7 cellular contexts compared by ENCODE assay signal in the genomic region with DNA sequence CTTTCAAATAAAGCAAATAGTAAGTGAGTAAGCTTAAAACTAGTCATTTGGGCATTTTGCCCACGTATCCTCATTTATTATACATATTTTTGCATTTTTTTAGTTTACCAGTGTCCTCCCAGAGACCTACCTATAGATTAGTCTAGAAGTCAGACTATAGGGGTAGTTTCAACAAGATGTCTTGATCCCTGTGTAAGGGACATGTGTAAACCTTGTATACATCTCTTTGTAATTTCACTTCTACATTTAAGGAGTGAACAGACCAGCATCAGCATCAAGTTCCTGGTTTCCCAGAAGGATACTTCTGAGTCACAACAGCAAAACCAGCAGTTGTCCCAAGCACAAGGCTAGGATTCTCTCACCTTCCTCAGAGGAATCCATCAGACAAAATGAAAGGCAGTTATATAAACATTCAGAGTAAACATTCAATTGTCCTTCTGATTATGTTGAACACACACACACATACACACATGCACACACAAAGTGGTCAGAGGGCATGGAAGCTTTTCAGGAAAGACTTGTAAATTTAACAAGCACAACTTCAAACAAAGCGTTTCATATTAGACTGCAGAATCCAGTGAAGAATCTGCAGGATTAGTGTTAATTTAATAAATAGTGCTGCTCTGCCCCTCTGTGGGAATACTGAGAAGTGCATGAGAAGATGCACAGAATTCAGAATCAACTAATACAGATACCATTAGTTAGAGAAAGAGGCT.
DNase-seq lines count a peak whose midpoint lies in the region; ATAC-seq and TF ChIP-seq lines count a peak whose summit lies in the region.

No MANE protein-coding gene starts in this region.

- ATAC-seq in GM19035 (IDR thresholded peaks at IDR 0.05; ENCODE audit: unreplicated experiment) (peak; percentile 84), HG03097 (IDR thresholded peaks at IDR 0.05; ENCODE audit: low FRiP score, unreplicated experiment) (peak; percentile 87)

- in situ Hi-C loops in astrocyte of the spinal cord (cut with HindIII; ENCODE audit: low sequenced_read_pairs) = no loop called here

- H3K4me3 ChIP-seq in astrocyte of the spinal cord (ENCODE audit: low read depth, low read length) = no peak overlapping the region

- peak; percentile 68 for DNase-seq in DMS53 treated with DMSO at 0.1 percent for 48 hours (lab: John Stamatoyannopoulos, UW; ENCODE audit: unreplicated experiment)
- DNase-seq in NCI-H774 (lab: John Stamatoyannopoulos, UW) = peak; percentile 57
- peak; percentile 50 for DNase-seq in astrocyte of the spinal cord (ENCODE audit: low read depth, low spot score)
- peak; percentile 26 to 76 for DNase-seq in hippocampal formation (lab: John Stamatoyannopoulos, UW)
- DNase-seq in stimulated activated CD4-positive, alpha-beta T cell treated with anti-CD3 and anti-CD28 coated beads, Interleukin-2, amount 100 ng/mL, for 48 hours = peak; percentile 10 to 19

- TF ChIP-seq CTCF in astrocyte of the spinal cord (IDR thresholded peaks at IDR 0.05; ENCODE audit: low read depth, low read length) = peak; percentile 67

Comparison
In these comparisons a context has a peak if more than half of its experiments do, and no peak if none do; other contexts are left out.
1. DNase-seq: peak in every context shown above with its lines; median percentile 68 in DMS53 treated with DMSO at 0.1 percent for 48 hours; 57 in NCI-H774; 51 in hippocampal formation; 50 in astrocyte of the spinal cord; 14 in stimulated activated CD4-positive, alpha-beta T cell treated with anti-CD3 and anti-CD28 coated beads, Interleukin-2, amount 100 ng/mL, for 48 hours.